19 cellular contexts compared by ENCODE assay signal in the genomic region with DNA sequence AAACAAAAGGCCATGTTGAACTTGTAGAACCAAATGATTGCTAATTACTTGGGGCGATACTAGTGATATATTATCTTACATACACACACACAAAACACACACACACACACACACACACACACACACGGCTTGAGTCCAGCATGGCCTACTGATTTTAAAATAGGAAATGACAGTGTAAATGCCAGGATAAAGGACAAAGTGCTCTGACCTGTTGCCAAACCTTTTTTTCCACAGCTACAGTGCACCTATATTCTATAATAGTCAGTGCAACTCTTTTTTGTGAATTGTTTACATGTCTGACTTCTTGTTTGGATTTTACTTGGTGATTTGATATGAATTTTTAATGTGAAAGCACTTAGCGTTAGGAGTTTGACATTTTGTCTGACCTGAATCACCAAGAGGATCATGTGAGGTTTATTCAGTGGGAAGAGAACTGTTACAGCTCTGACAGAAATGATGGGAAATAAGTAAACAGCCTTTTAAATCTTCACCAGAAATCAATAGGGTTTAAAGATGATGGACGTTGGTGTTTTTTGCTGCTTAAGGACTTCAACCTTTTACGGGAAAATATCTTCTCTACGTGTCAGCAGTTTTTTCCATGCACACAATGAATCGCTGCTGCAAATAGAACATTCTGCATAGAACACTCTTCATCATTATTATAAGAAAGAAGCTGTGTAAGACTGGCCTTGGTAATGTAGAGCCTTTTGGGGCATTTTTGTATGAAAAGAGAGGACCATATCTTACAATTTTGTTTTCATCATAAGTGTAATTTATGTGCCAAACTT.
A peak's percentile ranks its signal among the peaks of the same experiment; 100 is the strongest.
DNase-seq lines count a peak whose midpoint lies in the region; ATAC-seq, FAIRE-seq and TF ChIP-seq lines count a peak whose summit lies in the region.
"Had no signal": no experiment of that assay in that cellular context is flagged by ENCODE, and none has a peak within 500 bp of the region (broad histone marks: within the 10 kb centered on the region; RNA-seq: fewer than 3 reads in every experiment).

No MANE protein-coding gene starts in this region.

- FAIRE-seq in RCC 7860 (lab: Jason Lieb, UNC) (no peak), HepG2 (lab: Jason Lieb, UNC) (no peak)

- H3K27me3 Mint-ChIP-seq in stimulated activated memory B cell treated with anti-CD40 and anti-IgM and Interleukin-4, amounts not matched to agents 10 μg/mL and 1 μg/mL and 100 μg/mL, for 72 hours = no peaks in the 10 kb centered on the region
- H3K27me3 Mint-ChIP-seq: CD4-positive, CD25-positive, alpha-beta regulatory T cell had no signal

- no peaks in the 10 kb centered on the region for H3K36me3 Mint-ChIP-seq in stimulated activated memory B cell treated with anti-CD40 and anti-IgM and Interleukin-4, amounts not matched to agents 10 μg/mL and 1 μg/mL and 100 μg/mL, for 72 hours
- H3K36me3 Mint-ChIP-seq: CD4-positive, CD25-positive, alpha-beta regulatory T cell had no signal

- intact Hi-C loops in HepG2 (cut with micrococcal nuclease; ENCODE audit: unreplicated experiment) (no loop called here), left colon (cut with DNase I, micrococcal nuclease) (no loop called here)

- no peak for TF ChIP-seq RAD21 in HepG2 (CRISPR knock-in tag; IDR thresholded peaks at IDR 0.05)

- no peaks in the 10 kb centered on the region for H3K36me3 ChIP-seq in HepG2 (replicated peaks in 1 of 2; ENCODE audit: control insufficient read depth in 1 of 2, insufficient read depth in 2 of 2, low read length in 2 of 2)
- H3K36me3 ChIP-seq: Peyer's patch, SJCRH30 had no signal

- CTCF ChIA-PET in HepG2 (lab: Yijun Ruan, JAX; ENCODE audit: low intra/inter-chr PET ratio, low total read pairs) = no interaction called here

- TF ChIP-seq EP300 in HepG2 (IDR thresholded peaks at IDR 0.05; ENCODE audit: low read depth in 2 of 2, low read length in 2 of 2) (no peak), HepG2 (CRISPR knock-in tag; IDR thresholded peaks at IDR 0.05; ENCODE audit: borderline replicate concordance) (no peak)

- 0% methylated on average over 7 of the region's 7 CpGs for WGBS in HepG2 (ENCODE audit: low lambda C conversion rate)

- H3K4me1 Mint-ChIP-seq in stimulated activated memory B cell treated with anti-CD40 and anti-IgM and Interleukin-4, amounts not matched to agents 10 μg/mL and 1 μg/mL and 100 μg/mL, for 72 hours = no peaks in the 10 kb centered on the region
- H3K4me1 Mint-ChIP-seq: CD4-positive, CD25-positive, alpha-beta regulatory T cell had no signal

- H3K27me3 ChIP-seq in HepG2 (ENCODE audit: control insufficient read depth in 1 of 2, insufficient read depth in 2 of 2, low read length in 2 of 2) = no peaks in the 10 kb centered on the region
- H3K27me3 ChIP-seq: Peyer's patch, SJCRH30 had no signal

- H3K9me3 ChIP-seq in HepG2 (ENCODE audit: low read length) = no peaks in the 10 kb centered on the region
- H3K9me3 ChIP-seq: Peyer's patch, SJCRH30 had no signal

- no peak overlapping the region for H3K9ac ChIP-seq in HepG2 (ENCODE audit: insufficient read depth, low read depth, low read length)
- H3K9ac ChIP-seq: KMS-11 had no signal

- no peak overlapping the region for H3K4me3 Mint-ChIP-seq in stimulated activated memory B cell treated with anti-CD40 and anti-IgM and Interleukin-4, amounts not matched to agents 10 μg/mL and 1 μg/mL and 100 μg/mL, for 72 hours
- H3K4me3 Mint-ChIP-seq: CD4-positive, CD25-positive, alpha-beta regulatory T cell had no signal

- no TSS peak for BruUV-seq in HepG2 (replicated peaks; lab: Mats Ljungman, UMichigan)

- POLR2A ChIA-PET in HepG2 (lab: Yijun Ruan, JAX) = no interaction called here

- H3K79me2 ChIP-seq in HepG2 (ENCODE audit: insufficient read depth, low read length) = no peaks in the 10 kb centered on the region

- no peak overlapping the region for H3K27ac Mint-ChIP-seq in stimulated activated memory B cell treated with anti-CD40 and anti-IgM and Interleukin-4, amounts not matched to agents 10 μg/mL and 1 μg/mL and 100 μg/mL, for 72 hours
- H3K27ac Mint-ChIP-seq: CD4-positive, CD25-positive, alpha-beta regulatory T cell had no signal

- no peaks in the 10 kb centered on the region for H4K20me1 ChIP-seq in HepG2 (ENCODE audit: insufficient read depth, low read length)

- no peaks in the 10 kb centered on the region for H3K4me1 ChIP-seq in HepG2 (ENCODE audit: insufficient read depth, low read length)
- H3K4me1 ChIP-seq: Peyer's patch, SJCRH30 had no signal

- H3K4me2 ChIP-seq in HepG2 (ENCODE audit: low read depth, low read length) = no peak overlapping the region
- H3K4me2 ChIP-seq: KMS-11 had no signal

- ATAC-seq in HepG2 = no peak
- no peak for ATAC-seq in stimulated activated memory B cell treated with anti-CD40 and anti-IgM and Interleukin-4, amounts not matched to agents 10 μg/mL and 1 μg/mL and 100 μg/mL, for 72 hours
- no peak for ATAC-seq in left colon

- no peak overlapping the region for H2AFZ ChIP-seq in HepG2 (ENCODE audit: low read length)

- no peak overlapping the region for H3K4me3 ChIP-seq in HepG2 (replicated peaks in 1 of 3; ENCODE audit: insufficient read depth in 1 of 3, low read depth in 2 of 3, low read length in 3 of 3)
- H3K4me3 ChIP-seq: Peyer's patch, SJCRH30 had no signal

- in situ Hi-C loops in HepG2 (cut with HindIII; ENCODE audit: extremely low pct_ligation_motif_present, low pct_unique_long_range_greater_than_20kb) = no loop called here

- no peak overlapping the region for H3K27ac ChIP-seq in HepG2 (ENCODE audit: extremely low read length, insufficient read depth, low read length)
- H3K27ac ChIP-seq: KMS-11, Peyer's patch, SJCRH30 had no signal

- DNase-seq in NCI-H2227 (lab: John Stamatoyannopoulos, UW; ENCODE audit: unreplicated experiment) (peak; percentile 6), RCC 7860 (ENCODE audit: low spot score) (peak; percentile 1), HepG2 (ENCODE audit: low spot score) (no peak), left colon (no peak), NCI-H345 (lab: John Stamatoyannopoulos, UW) (no peak)
- DNase-seq in stimulated activated CD4-positive, alpha-beta T cell treated with anti-CD3 and anti-CD28 coated beads, Interleukin-2, amount 100 ng/mL, for 48 hours = no peak
- DNase-seq: CD4-positive, CD25-positive, alpha-beta regulatory T cell; EL; H7; NCI-H1105; NCI-H1694 treated with DMSO at 0.1 percent for 48 hours; NCI-H2081 treated with DMSO at 0.1 percent for 48 hours; NCI-H510A; NCI-H748 treated with DMSO at 0.1 percent for 48 hours; Peyer's patch; SJCRH30; T-helper 1 cell had no signal

- TF ChIP-seq CTCF in HepG2 (CRISPR knock-in tag; IDR thresholded peaks at IDR 0.05) = no peak

- TF ChIP-seq POLR2A in HepG2 (IDR thresholded peaks at IDR 0.05; ENCODE audit: insufficient read depth in 1 of 2, low read depth in 2 of 2, low read length in 2 of 2) = no peak

- peaks cover 3% of the 10 kb centered on the region for H3K9me3 Mint-ChIP-seq in stimulated activated memory B cell treated with anti-CD40 and anti-IgM and Interleukin-4, amounts not matched to agents 10 μg/mL and 1 μg/mL and 100 μg/mL, for 72 hours

TF ChIP-seq in HepG2, 621 proteins besides CTCF, POLR2A, EP300 and RAD21:
- TF ChIP-seq, protein P1, sequence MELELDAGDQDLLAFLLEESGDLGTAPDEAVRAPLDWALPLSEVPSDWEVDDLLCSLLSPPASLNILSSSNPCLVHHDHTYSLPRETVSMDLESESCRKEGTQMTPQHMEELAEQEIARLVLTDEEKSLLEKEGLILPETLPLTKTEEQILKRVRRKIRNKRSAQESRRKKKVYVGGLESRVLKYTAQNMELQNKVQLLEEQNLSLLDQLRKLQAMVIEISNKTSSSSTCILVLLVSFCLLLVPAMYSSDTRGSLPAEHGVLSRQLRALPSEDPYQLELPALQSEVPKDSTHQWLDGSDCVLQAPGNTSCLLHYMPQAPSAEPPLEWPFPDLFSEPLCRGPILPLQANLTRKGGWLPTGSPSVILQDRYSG (CRISPR knock-in tag; IDR thresholded peaks at IDR 0.05) = no peak
- TF ChIP-seq, protein P2, sequence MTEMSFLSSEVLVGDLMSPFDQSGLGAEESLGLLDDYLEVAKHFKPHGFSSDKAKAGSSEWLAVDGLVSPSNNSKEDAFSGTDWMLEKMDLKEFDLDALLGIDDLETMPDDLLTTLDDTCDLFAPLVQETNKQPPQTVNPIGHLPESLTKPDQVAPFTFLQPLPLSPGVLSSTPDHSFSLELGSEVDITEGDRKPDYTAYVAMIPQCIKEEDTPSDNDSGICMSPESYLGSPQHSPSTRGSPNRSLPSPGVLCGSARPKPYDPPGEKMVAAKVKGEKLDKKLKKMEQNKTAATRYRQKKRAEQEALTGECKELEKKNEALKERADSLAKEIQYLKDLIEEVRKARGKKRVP (CRISPR knock-in tag; IDR thresholded peaks at IDR 0.05) = no peak
- TF ChIP-seq JUNB (CRISPR knock-in tag; IDR thresholded peaks at IDR 0.05; ENCODE audit: borderline replicate concordance) (no peak), MAFF (IDR thresholded peaks at IDR 0.05; ENCODE audit: low read depth, low read length) (peak; percentile 65), MAFK (conservative IDR thresholded peaks at IDR 0.05 in 1 of 2, IDR thresholded peaks at IDR 0.05 in 1 of 2; ENCODE audit: low read length in 2 of 2) (peak; percentile 50 to 73; a peak in 3 of 4 replicates)

Comparison
In these comparisons a context has a peak if more than half of its experiments do, and no peak if none do; other contexts are left out.
1. DNase-seq: peak in NCI-H2227 (single experiment) and RCC 7860 (single experiment); none in HepG2 (single experiment), stimulated activated CD4-positive, alpha-beta T cell treated with anti-CD3 and anti-CD28 coated beads, Interleukin-2, amount 100 ng/mL, for 48 hours (0 of 2), left colon (0 of 2) and NCI-H345 (single experiment).